In the genomic region with DNA sequence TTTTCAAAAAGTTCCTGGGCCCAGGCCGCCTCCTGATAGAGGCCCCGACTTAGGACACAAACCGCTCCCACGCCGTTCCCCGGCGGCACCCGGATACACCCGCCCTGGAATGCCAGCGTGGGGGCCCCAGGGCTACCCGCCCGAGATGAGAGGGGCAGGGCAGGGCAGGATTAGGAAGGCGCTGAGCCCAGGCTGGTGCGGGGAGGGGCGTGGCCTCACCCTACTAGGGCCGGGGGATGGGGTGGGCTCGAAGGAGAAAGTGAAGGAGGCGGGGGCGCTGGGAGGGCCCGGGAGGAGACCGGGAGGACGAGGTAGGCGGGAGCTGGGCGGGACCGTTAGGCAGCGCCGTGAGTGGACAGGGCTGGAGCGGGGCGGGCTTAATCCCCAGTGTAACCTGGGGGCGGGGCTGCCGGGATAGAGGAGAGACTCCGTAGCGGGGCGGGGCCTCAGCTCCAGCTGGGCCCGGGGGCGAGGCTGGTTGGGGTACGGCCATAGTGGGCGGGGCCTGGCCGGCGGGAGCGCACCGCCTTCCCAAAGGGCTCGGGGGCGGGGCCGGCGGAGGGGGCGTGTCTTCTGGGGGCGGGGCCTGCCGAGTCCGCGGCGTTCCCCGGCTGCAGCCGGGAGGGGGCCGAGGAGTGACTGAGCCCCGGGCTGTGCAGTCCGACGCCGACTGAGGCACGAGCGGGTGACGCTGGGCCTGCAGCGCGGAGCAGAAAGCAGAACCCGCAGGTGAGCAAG, we compare ENCODE assay signal across 8 cellular contexts. TPM values are rescaled to one million over a fixed set of nuclear protein-coding genes. Genes with fewer than 3 reads are reported as not detected.
DNase-seq lines count a peak whose midpoint lies in the region; ATAC-seq, FAIRE-seq and TF ChIP-seq lines count a peak whose summit lies in the region.

A gene with protein sequence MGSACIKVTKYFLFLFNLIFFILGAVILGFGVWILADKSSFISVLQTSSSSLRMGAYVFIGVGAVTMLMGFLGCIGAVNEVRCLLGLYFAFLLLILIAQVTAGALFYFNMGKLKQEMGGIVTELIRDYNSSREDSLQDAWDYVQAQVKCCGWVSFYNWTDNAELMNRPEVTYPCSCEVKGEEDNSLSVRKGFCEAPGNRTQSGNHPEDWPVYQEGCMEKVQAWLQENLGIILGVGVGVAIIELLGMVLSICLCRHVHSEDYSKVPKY (plus strand): TSS at position 656 of the 738 bp plus-strand sequence. CDS start 29,000 bp downstream, outside the sequence.

- in situ Hi-C loops in Caki2 (cut with HindIII; ENCODE audit: low pct_unique_long_range_greater_than_20kb, low sequenced_read_pairs) = no loop called here

- FAIRE-seq in HTR-8/SVneo (lab: Jason Lieb, UNC) = peak; percentile 92
- FAIRE-seq in H1 (lab: Jason Lieb, UNC) = no peak

- H3K36me3 ChIP-seq in H1 (ENCODE audit: control insufficient read depth in 2 of 4, insufficient read depth in 4 of 4, low read length in 3 of 4) (no peaks in the 10 kb centered on the region), mesendoderm (ENCODE audit: control insufficient read depth, insufficient read depth, low read length) (no peaks in the 10 kb centered on the region)

- H3K27me3 ChIP-seq in H1 (replicated peaks in 1 of 4; ENCODE audit: control insufficient read depth in 3 of 4, extremely low read depth in 1 of 4, insufficient read depth in 3 of 4, low read length in 3 of 4) = peaks cover 0 to 15% (median 7%) of the 10 kb centered on the region in 4 experiments; a peak in 6 of 7 replicates
- H3K27me3 ChIP-seq in mesendoderm (ENCODE audit: insufficient read depth, low read length, poor library complexity) = no peaks in the 10 kb centered on the region

- H2BK12ac ChIP-seq in H1 (ENCODE audit: low read depth, low read length) = peak within 1 kb of the TSS; percentile 89; the same call in 1 of the 2 replicates

- H3K79me1 ChIP-seq in H1 (ENCODE audit: low read depth, low read length) (no peaks in the 10 kb centered on the region), mesendoderm (ENCODE audit: low read length) (no peaks in the 10 kb centered on the region)

- H3K18ac ChIP-seq in H1 (ENCODE audit: extremely low read depth, low read length) (peak within 1 kb of the TSS; percentile 39; the same call in 1 of the 2 replicates), mesendoderm (ENCODE audit: low read length) (peak within 1 kb of the TSS; percentile 55)

- 1% methylated on average over 47 of the region's 65 CpGs; no CpG with 5 or more reads in 1 of the 2 experiments for whole genome bisulfite sequencing in H1 (ENCODE audit: extremely low coverage in 1 of 2, insufficient coverage in 1 of 2, insufficient read length in 1 of 2, insufficient replicate concordance in 2 of 2, low coverage in 1 of 2, low lambda C conversion rate in 2 of 2, missing lambda C conversion rate in 1 of 2), 2 experiments
- WGBS in mesendoderm (ENCODE audit: extremely low coverage, insufficient coverage, low lambda C conversion rate) = no CpG with 5 or more reads among the region's 65 CpGs

- peaks cover 5 to 20% (median 8%) of the 10 kb centered on the region in 4 experiments for H3K4me1 ChIP-seq in H1 (replicated peaks in 1 of 4; ENCODE audit: control insufficient read depth in 3 of 4, insufficient read depth in 4 of 4, low read length in 3 of 4)
- peaks cover 3% of the 10 kb centered on the region for H3K4me1 ChIP-seq in mesendoderm (ENCODE audit: control insufficient read depth, low read depth, low read length)

- H3K56ac ChIP-seq in H1 (replicated peaks; ENCODE audit: insufficient read length, low read depth, low read length) (peak within 1 kb of the TSS; percentile 35), mesendoderm (ENCODE audit: low read length) (peak within 1 kb of the TSS; percentile 76)

- no peaks in the 10 kb centered on the region for H3K79me2 ChIP-seq in H1 (ENCODE audit: control insufficient read depth in 1 of 2, insufficient read depth in 2 of 2, low read length in 2 of 2)
- H3K79me2 ChIP-seq in mesendoderm (ENCODE audit: control insufficient read depth, insufficient read depth, low read length) = no peaks in the 10 kb centered on the region

- POLR2A ChIA-PET in H1 (lab: Charles Lee; ENCODE audit: partially characterized antibody) = interaction anchor here (0.7 to 1.7 kb wide), 3 partner anchors 8 to 345 kb away, joined by 3 read pairs; no protein-coding TSS in a partner anchor

- peak within 1 kb of the TSS; percentile 64 for H2AFZ ChIP-seq in H1 (ENCODE audit: low read length)

- 0 out of 2 replicates have a peak within 1 kb of the TSS, but pooled peaks have one; percentile 19 for H2BK5ac ChIP-seq in H1 (ENCODE audit: low read depth, low read length)
- no peak within 1 kb of the TSS for H2BK5ac ChIP-seq in mesendoderm (ENCODE audit: low read length)

- no peaks in the 10 kb centered on the region for H3K9me3 ChIP-seq in H1 (ENCODE audit: insufficient read depth in 2 of 2, low read depth in 1 of 2, low read length in 1 of 2)

- peak within 1 kb of the TSS; percentile 94 for H4K91ac ChIP-seq in H1 (replicated peaks; ENCODE audit: insufficient read length, low read length)

- peak; percentile 89 for DNase-seq in Caki2 (ENCODE audit: low read depth)
- peak; percentile 93 for DNase-seq in HTR-8/SVneo (ENCODE audit: insufficient read length, low spot score)
- peak; percentile 96 for DNase-seq in NOMO-1 treated with DMSO at 0.1 percent for 48 hours (lab: John Stamatoyannopoulos, UW; ENCODE audit: unreplicated experiment)
- DNase-seq in activated CD8-positive, alpha-beta memory T cell treated with anti-CD3 and anti-CD28 coated beads for 48 hours (ENCODE audit: low read depth in 2 of 3, low spot score in 2 of 3) = peak; percentile 95 to 98 (median 97)
- DNase-seq in H1 (ENCODE audit: low read depth in 1 of 2, low spot score in 2 of 2) = peak; percentile 97 to 99
- peak; percentile 99 for DNase-seq in mesendoderm
- DNase-seq in stimulated activated CD8-positive, alpha-beta memory T cell treated with anti-CD3 and anti-CD28 coated beads, Interleukin-15, amount 100 ng/mL, for 1 hour (ENCODE audit: low read depth) = peak; percentile 92

- H2BK20ac ChIP-seq in H1 (ENCODE audit: low read length) = 0 out of 2 replicates have a peak within 1 kb of the TSS, but pooled peaks have one; percentile 88

- H3K4ac ChIP-seq in H1 (replicated peaks; ENCODE audit: insufficient read length, low read depth, low read length) (peak within 1 kb of the TSS; percentile 75), mesendoderm (ENCODE audit: low read depth, low read length) (no peak within 1 kb of the TSS)

- H3K9ac ChIP-seq in H1 (replicated peaks in 1 of 4; ENCODE audit: extremely low read depth in 1 of 4, low read depth in 3 of 4, low read length in 3 of 4) (peak within 1 kb of the TSS in 2 of 4 experiments; percentile 20 to 58; a peak in 4 of 7 replicates), mesendoderm (ENCODE audit: low read length) (peak within 1 kb of the TSS; percentile 67)

- peaks cover 0 to 2% of the 10 kb centered on the region in 2 experiments for H4K20me1 ChIP-seq in H1 (replicated peaks in 1 of 2; ENCODE audit: control insufficient read depth in 1 of 2, insufficient read depth in 2 of 2, low read length in 2 of 2)

- peak within 1 kb of the TSS; percentile 93 for H2BK120ac ChIP-seq in H1 (replicated peaks; ENCODE audit: low read depth, low read length)
- no peak within 1 kb of the TSS for H2BK120ac ChIP-seq in mesendoderm (ENCODE audit: low read depth, low read length)

- H3K4me3 ChIP-seq in H1 (ENCODE audit: extremely low read depth in 1 of 4, insufficient read depth in 2 of 4, low read depth in 3 of 4, low read length in 4 of 4) (peak within 1 kb of the TSS; percentile 50 to 69 (median 60)), mesendoderm (ENCODE audit: low read length) (peak within 1 kb of the TSS; percentile 26)

- no peak within 1 kb of the TSS for H3K14ac ChIP-seq in H1 (ENCODE audit: insufficient read length)

- TF ChIP-seq POLR2A in H1 (IDR thresholded peaks at IDR 0.05; ENCODE audit: control extremely low read depth in 1 of 2, low read depth in 2 of 2, low read length in 2 of 2) = no peak

- H2AK5ac ChIP-seq in H1 (ENCODE audit: low read depth, low read length) (no peak within 1 kb of the TSS), mesendoderm (ENCODE audit: low read length) (no peak within 1 kb of the TSS)

- CTCF ChIA-PET in H1 (lab: Charles Lee; ENCODE audit: partially characterized antibody) = interaction anchor here (0.8 to 14.7 kb wide), 11 partner anchors 8 to 330 kb away, joined by 3 to 182 read pairs (median 3); no protein-coding TSS in a partner anchor

- no peak within 1 kb of the TSS for H3K23ac ChIP-seq in H1 (ENCODE audit: insufficient read length)
- no peak within 1 kb of the TSS for H3K23ac ChIP-seq in mesendoderm (ENCODE audit: low read length)

- H4K8ac ChIP-seq in H1 (ENCODE audit: extremely low read depth, insufficient read depth, low read length) (peak within 1 kb of the TSS; percentile 87), mesendoderm (ENCODE audit: low read depth, low read length) (no peak within 1 kb of the TSS)

- ATAC-seq in GM21367 (IDR thresholded peaks at IDR 0.05; ENCODE audit: unreplicated experiment) = peak; percentile 72

- H3K23me2 ChIP-seq in H1 (ENCODE audit: low read depth, low read length) = peaks cover 9% of the 10 kb centered on the region

- H4K5ac ChIP-seq in H1 (ENCODE audit: insufficient read length, low read depth, low read length) (peak within 1 kb of the TSS; percentile 28), mesendoderm (ENCODE audit: low read length) (no peak within 1 kb of the TSS)

- no peak within 1 kb of the TSS for H3K27ac ChIP-seq in H1 (ENCODE audit: low read depth, low read length)
- H3K27ac ChIP-seq in mesendoderm (ENCODE audit: low read depth, low read length) = no peak within 1 kb of the TSS

- H3K4me2 ChIP-seq in H1 (ENCODE audit: insufficient read depth in 1 of 2, low read depth in 2 of 2, low read length in 2 of 2) = peak within 1 kb of the TSS; percentile 74 to 91
- peak within 1 kb of the TSS; percentile 95 for H3K4me2 ChIP-seq in mesendoderm (ENCODE audit: low read length)

- peak in 1 of 2 experiments; percentile 26; a peak in 1 of 4 replicates for TF ChIP-seq RAD21 in H1 (IDR thresholded peaks at IDR 0.05 in 1 of 2, conservative IDR thresholded peaks at IDR 0.05 in 1 of 2; ENCODE audit: low read depth in 2 of 2, low read length in 2 of 2)

- TF ChIP-seq CTCF in H1 (IDR thresholded peaks at IDR 0.05; ENCODE audit: control extremely low read depth in 1 of 3, insufficient read depth in 1 of 3, low read depth in 1 of 3, low read length in 3 of 3) = peak in 1 of 3 experiments; percentile 22; a peak in 1 of 4 replicates

- TF ChIP-seq EP300 in H1 (IDR thresholded peaks at IDR 0.05; ENCODE audit: borderline replicate concordance in 1 of 2, low read depth in 2 of 2, low read length in 2 of 2) = no peak

- H2BK15ac ChIP-seq in H1 (ENCODE audit: low read length) = peak within 1 kb of the TSS; percentile 25; the same call in 1 of the 2 replicates
- no peak within 1 kb of the TSS for H2BK15ac ChIP-seq in mesendoderm (replicated peaks; ENCODE audit: low read depth)

RNA-seq across cellular contexts. Expression of the gene that starts here (rescaled TPM):
- total RNA-seq in Caki2 (2014; rRNA removed; shearing (Covaris generic); ENCODE audit: low replicate concordance) = 17.5 and 35.8 TPM in 2 replicates
- 7.9 and 8.6 TPM in 2 replicates for total RNA-seq in H1 (2021; fragmentation: NEBNext Ultra II Directional; extraction: Animal tissue kit (Norgen Biotek cat#: 25700))
- 10.1 and 10.3 TPM in 2 replicates for polyA plus RNA-seq in H1 (2011; rRNA removed)
- 11.5 TPM for polyA plus RNA-seq in H1 (2011; cell fraction: cytosol; rRNA removed)
- 5.3 TPM for polyA plus RNA-seq in H1 (2011; cell fraction: nucleus; rRNA removed)
- polyA plus RNA-seq in H1 (2012, experiment 1 of 2) = 6.0 to 11.2 TPM (median 8.8 TPM) in 4 replicates
- 5.3 TPM for polyA plus RNA-seq in H1 (2012, experiment 2 of 2)
- 6.9 TPM for polyA plus RNA-seq in H1 (2013, experiment 1 of 2)
- 7.0 TPM for polyA plus RNA-seq in H1 (2013, experiment 2 of 2)
- 3.8 and 10.3 TPM in 2 replicates for polyA minus RNA-seq in H1 (2011; rRNA and poly(A)+ RNA removed)
- polyA minus RNA-seq in H1 (2011; cell fraction: cytosol; rRNA and poly(A)+ RNA removed) = 6.8 TPM
- 2.9 TPM for polyA minus RNA-seq in H1 (2011; cell fraction: nucleus; rRNA and poly(A)+ RNA removed)
- polyA plus RNA-seq in mesendoderm (2013, experiment 1 of 2) = 0.81 TPM
- polyA plus RNA-seq in mesendoderm (2013, experiment 2 of 2) = 0.91 TPM
